Comparison of ENCODE assay signal across 12 cellular contexts in the genomic region with DNA sequence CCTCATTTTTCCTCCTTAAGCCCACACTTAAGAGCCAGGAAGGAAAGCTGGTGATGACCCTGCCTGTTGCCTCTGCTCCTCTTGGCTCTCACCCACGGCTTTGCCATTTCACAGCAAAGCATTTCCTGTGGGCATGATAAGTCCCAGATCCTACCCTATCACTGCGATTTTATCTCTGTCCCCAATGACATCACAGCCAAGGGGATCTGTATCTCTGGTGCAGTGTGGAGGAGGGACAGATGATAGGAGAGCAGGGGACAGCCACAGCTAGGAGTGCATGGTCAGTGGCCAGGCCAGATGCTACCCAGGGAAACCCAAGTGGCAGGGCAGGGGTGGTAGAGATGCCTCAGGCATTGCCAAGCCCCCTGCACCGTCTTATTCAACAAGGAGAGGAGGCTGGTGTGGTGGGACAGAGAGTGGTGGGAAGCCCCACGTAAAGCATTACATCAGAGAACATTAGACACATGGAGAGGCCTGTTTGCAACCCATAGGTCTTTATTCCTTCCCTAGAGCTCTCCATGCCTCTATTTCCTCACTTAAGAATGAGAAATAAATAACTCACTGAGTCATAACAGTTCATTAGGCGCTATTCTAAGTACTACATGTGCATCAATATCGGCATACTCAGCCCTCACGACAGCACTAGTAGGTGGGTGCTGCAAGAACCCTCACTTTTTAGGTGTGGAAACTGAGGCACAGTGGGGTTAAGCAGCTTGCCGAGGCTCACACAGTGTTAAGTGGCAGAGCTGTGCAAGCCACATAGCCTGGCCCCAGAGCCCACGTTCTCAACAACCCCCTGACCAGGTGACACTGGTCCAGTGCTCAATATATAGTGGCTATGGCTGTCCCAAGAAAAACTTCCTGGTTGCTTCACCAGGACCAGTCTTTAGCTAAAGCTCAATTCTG. TPM values are rescaled to one million over a fixed set of nuclear protein-coding genes. Genes with fewer than 3 reads are reported as not detected.
A peak's percentile ranks its signal among the peaks of the same experiment; 100 is the strongest.
DNase-seq lines count a peak whose midpoint lies in the region; ATAC-seq and TF ChIP-seq lines count a peak whose summit lies in the region.
"Had no signal": no experiment of that assay in that cellular context is flagged by ENCODE, and none has a peak within 500 bp of the region (broad histone marks: within the 10 kb centered on the region; RNA-seq: fewer than 3 reads in every experiment).

No MANE protein-coding gene starts in this region.

- peak; percentile 48 for TF ChIP-seq RAD21 in SK-N-SH (IDR thresholded peaks at IDR 0.05; ENCODE audit: low read length)

- H3F3A ChIP-seq in SK-N-SH (replicated peaks; ENCODE audit: insufficient read depth), result peaks cover 10% of the 10 kb centered on the region

- ATAC-seq in left cardiac atrium (no peak), aorta (ENCODE audit: low FRiP score) (no peak), GM19452 (IDR thresholded peaks at IDR 0.05; ENCODE audit: unreplicated experiment) (no peak)
- ATAC-seq: mucosa of descending colon had no signal

- no peak for TF ChIP-seq CTCF in SK-N-SH (IDR thresholded peaks at IDR 0.05)
- TF ChIP-seq CTCF in hepatocyte (IDR thresholded peaks at IDR 0.05; ENCODE audit: poor library complexity), result no peak

- H3K9ac ChIP-seq in SK-N-SH, result no peak overlapping the region

- H3K27me3 ChIP-seq in SK-N-SH (ENCODE audit: insufficient read depth), result no peaks in the 10 kb centered on the region
- no peaks in the 10 kb centered on the region for H3K27me3 ChIP-seq in hepatocyte
- H3K27me3 ChIP-seq in aorta (ENCODE audit: control insufficient read depth in 1 of 2, insufficient read depth in 2 of 2, low read length in 1 of 2), result no peaks in the 10 kb centered on the region

- WGBS in SK-N-SH (ENCODE audit: low lambda C conversion rate), result 38% methylated on average over 7 of the region's 9 CpGs
- 78% methylated on average over 9 of the region's 9 CpGs for WGBS in hepatocyte (ENCODE audit: low lambda C conversion rate, missing lambda C conversion rate)
- WGBS in aorta, 2 donors, result 68 to 70% methylated on average over 9 of the region's 9 CpGs

- H3K27ac ChIP-seq in SK-N-SH (ENCODE audit: low read depth in 2 of 2, low read length in 1 of 2) (peak overlapping the region; percentile 45 to 70), hepatocyte (no peak overlapping the region), aorta (ENCODE audit: low read depth in 1 of 2, low read length in 2 of 2) (no peak overlapping the region)

- intact Hi-C loops in cardiac septum (cut with DNase I) (no loop called here), left cardiac atrium (cut with DNase I) (no loop called here), aorta (cut with DNase I) (no loop called here)

- H2AFZ ChIP-seq in SK-N-SH (ENCODE audit: low read depth) (no peak overlapping the region), hepatocyte (no peak overlapping the region)

- H3K9me3 ChIP-seq in SK-N-SH (no peaks in the 10 kb centered on the region), hepatocyte (ENCODE audit: low read depth) (no peaks in the 10 kb centered on the region), aorta (ENCODE audit: control insufficient read depth, low read length) (no peaks in the 10 kb centered on the region)
- H3K9me3 ChIP-seq: mucosa of descending colon had no signal

- H4K20me1 ChIP-seq in SK-N-SH (ENCODE audit: insufficient read depth) (no peaks in the 10 kb centered on the region), hepatocyte (ENCODE audit: insufficient read depth, poor library complexity, severe bottlenecking) (no peaks in the 10 kb centered on the region)

- CTCF ChIA-PET in SK-N-SH (lab: Yijun Ruan, JAX), result interaction anchor here (0.8 to 4.5 kb wide), 7 partner anchors 25 to 363 kb away, joined by 3 to 32 read pairs (median 6); a partner anchor contains a TSS

- H3K4me2 ChIP-seq in SK-N-SH (peak overlapping the region; percentile 93), hepatocyte (peak overlapping the region; percentile 95)

- POLR2A ChIA-PET in SK-N-SH (lab: Yijun Ruan, JAX), result interaction anchor here (0.5 to 1.3 kb wide), 4 partner anchors 18 to 833 kb away, joined by 3 to 5 read pairs (median 3); a partner anchor contains a TSS

- peak; percentile 27 for DNase-seq in cardiac septum (ENCODE audit: low spot score)
- no peak for DNase-seq in left cardiac atrium
- peak; percentile 87 for DNase-seq in SK-N-SH
- no peak for DNase-seq in hepatocyte (ENCODE audit: low spot score)
- DNase-seq in aorta, result peak; percentile 41 to 52
- DNase-seq in DMS153 (lab: John Stamatoyannopoulos, UW), result no peak
- DNase-seq in NOMO-1 treated with DMSO at 0.1 percent for 48 hours (lab: John Stamatoyannopoulos, UW; ENCODE audit: unreplicated experiment), result no peak
- DNase-seq: activated CD4-positive, alpha-beta T cell treated with anti-CD3 and anti-CD28 coated beads for 1 hour; amniotic stem cell; stimulated activated CD4-positive, alpha-beta T cell treated with anti-CD3 and anti-CD28 coated beads, Interleukin-1b, Interleukin-23, amount 100 ng/mL, for 48 hours had no signal

- no peaks in the 10 kb centered on the region for H3K9me2 ChIP-seq in SK-N-SH
- H3K9me2 ChIP-seq in hepatocyte (replicated peaks; ENCODE audit: insufficient read depth), result no peaks in the 10 kb centered on the region

- H3K79me2 ChIP-seq in SK-N-SH (ENCODE audit: insufficient read depth) (peaks cover 60% of the 10 kb centered on the region), hepatocyte (peaks cover 53% of the 10 kb centered on the region)

- H3K4me1 ChIP-seq in SK-N-SH (ENCODE audit: control insufficient read depth in 1 of 2, insufficient read depth in 2 of 2, low read depth in 1 of 2, low read length in 1 of 2), result peaks cover 37 to 52% of the 10 kb centered on the region in 2 experiments
- peaks cover 32% of the 10 kb centered on the region for H3K4me1 ChIP-seq in hepatocyte (ENCODE audit: insufficient read depth)
- H3K4me1 ChIP-seq in aorta (ENCODE audit: control insufficient read depth in 1 of 2, insufficient read depth in 2 of 2, low read length in 2 of 2), result no peaks in the 10 kb centered on the region

- peak overlapping the region in 1 of 2 experiments; percentile 30; a peak in 2 of 4 replicates for H3K4me3 ChIP-seq in SK-N-SH (ENCODE audit: low read depth in 2 of 2, low read length in 1 of 2)
- H3K4me3 ChIP-seq in hepatocyte, result no peak overlapping the region
- H3K4me3 ChIP-seq in aorta (ENCODE audit: low read length in 2 of 2), result no peak overlapping the region
- H3K4me3 ChIP-seq: mucosa of descending colon had no signal

- H3K36me3 ChIP-seq in SK-N-SH (replicated peaks in 1 of 2; ENCODE audit: control insufficient read depth in 1 of 2, insufficient read depth in 2 of 2, low read length in 1 of 2) (no peaks in the 10 kb centered on the region), hepatocyte (replicated peaks; ENCODE audit: insufficient read depth, low read depth) (no peaks in the 10 kb centered on the region), aorta (ENCODE audit: control insufficient read depth in 1 of 2, insufficient read depth in 2 of 2, low read length in 1 of 2) (no peaks in the 10 kb centered on the region)

- peak; percentile 72 to 98; a peak in 3 of 4 replicates for TF ChIP-seq EP300 in SK-N-SH (IDR thresholded peaks at IDR 0.05; ENCODE audit: borderline replicate concordance in 1 of 2, low read depth in 1 of 2, low read length in 1 of 2)

TF ChIP-seq in SK-N-SH, 30 proteins besides CTCF, POLR2A, EP300 and RAD21 (continues in another document):
- TF ChIP-seq, protein P1, sequence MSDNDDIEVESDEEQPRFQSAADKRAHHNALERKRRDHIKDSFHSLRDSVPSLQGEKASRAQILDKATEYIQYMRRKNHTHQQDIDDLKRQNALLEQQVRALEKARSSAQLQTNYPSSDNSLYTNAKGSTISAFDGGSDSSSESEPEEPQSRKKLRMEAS (IDR thresholded peaks at IDR 0.05; ENCODE audit: low read depth), result 0 out of 2 replicates have a peak, but pooled peaks have one; percentile 40
- TF ChIP-seq JUND (IDR thresholded peaks at IDR 0.05) (peak; percentile 66; the same call in 1 of the 2 replicates), EZH2phosphoT487 (IDR thresholded peaks at IDR 0.05; ENCODE audit: borderline replicate concordance, low read depth) (no peak), FOXM1 (IDR thresholded peaks at IDR 0.05; ENCODE audit: low read depth) (no peak)

RNA-seq across cellular contexts. Expression of a gene that starts 4.6 kb away (rescaled TPM):
- total RNA-seq in cardiac septum (45.6 TPM), left cardiac atrium (10 to 100 TPM; 33.3 to 34.6 TPM), hepatocyte (10.1 and 14.2 TPM in 2 replicates), aorta (10 to 100 TPM; 22.2 to 32.1 TPM)
- polyA plus RNA-seq in SK-N-SH (2012; rRNA removed) (6.2 and 6.7 TPM in 2 replicates), hepatocyte (23.7 and 32.7 TPM in 2 replicates), aorta (10 to 100 TPM in 1 of 2 donors, 1 to 10 TPM in 1; 7.3 to 20.9 TPM)
- polyA plus RNA-seq in SK-N-SH (2012; cell fraction: cytosol; rRNA removed), result 2.8 and 4.4 TPM in 2 replicates
- 15.1 and 17.2 TPM in 2 replicates for polyA plus RNA-seq in SK-N-SH (2012; cell fraction: nucleus; rRNA removed)

RNA-seq across cellular contexts. Expression of a gene that starts 16.4 kb away (rescaled TPM):
- total RNA-seq in cardiac septum (not detected), left cardiac atrium (not detected), hepatocyte (114 and 128 TPM in 2 replicates), aorta (under 1 TPM; 0.33 to 0.65 TPM)
- polyA plus RNA-seq in SK-N-SH (2012; rRNA removed) (not detected in 2 replicates), hepatocyte (67.4 and 109 TPM in 2 replicates), aorta (1 to 10 TPM; 1.1 to 2.5 TPM)
- not detected in 2 replicates for polyA plus RNA-seq in SK-N-SH (2012; cell fraction: cytosol; rRNA removed)
- not detected in 2 replicates for polyA plus RNA-seq in SK-N-SH (2012; cell fraction: nucleus; rRNA removed)
- total RNA-seq: mucosa of descending colon had no signal

RNA-seq across cellular contexts. Expression of a gene that starts 48.9 kb away (rescaled TPM):
- 5.7 TPM for total RNA-seq in cardiac septum
- 1 to 10 TPM; 4.0 to 5.2 TPM for total RNA-seq in left cardiac atrium
- polyA plus RNA-seq in SK-N-SH (2012; rRNA removed), result 7.5 and 8.6 TPM in 2 replicates
- polyA plus RNA-seq in SK-N-SH (2012; cell fraction: cytosol; rRNA removed), result 5.0 and 6.0 TPM in 2 replicates
- 20.0 and 30.2 TPM in 2 replicates for polyA plus RNA-seq in SK-N-SH (2012; cell fraction: nucleus; rRNA removed)
- 0.84 and 1.4 TPM in 2 replicates for total RNA-seq in hepatocyte
- polyA plus RNA-seq in hepatocyte, result 4.0 and 8.4 TPM in 2 replicates
- total RNA-seq in aorta, result 1 to 10 TPM; 3.7 to 5.4 TPM
- 10 to 100 TPM in 1 of 2 donors, 1 to 10 TPM in 1; 1.0 to 16.2 TPM for polyA plus RNA-seq in aorta

RNA-seq across cellular contexts. Expression of a gene that starts 49.8 kb away (rescaled TPM):
- 1.7 TPM for total RNA-seq in cardiac septum
- total RNA-seq in left cardiac atrium, result 1 to 10 TPM; 2.1 to 3.1 TPM
- 3.9 and 5.0 TPM in 2 replicates for polyA plus RNA-seq in SK-N-SH (2012; rRNA removed)
- 0.46 and 0.96 TPM in 2 replicates for polyA plus RNA-seq in SK-N-SH (2012; cell fraction: cytosol; rRNA removed)
- polyA plus RNA-seq in SK-N-SH (2012; cell fraction: nucleus; rRNA removed), result 57.9 and 78.4 TPM in 2 replicates
- total RNA-seq in hepatocyte, result 1.2 and 4.0 TPM in 2 replicates
- 0.80 and 1.3 TPM in 2 replicates for polyA plus RNA-seq in hepatocyte
- total RNA-seq in aorta, result 1 to 10 TPM; 3.5 to 8.8 TPM
- polyA plus RNA-seq in aorta, result 1 to 10 TPM in 1 of 2 donors, under 1 TPM in 1; 0.61 to 1.5 TPM

RNA-seq across cellular contexts. Expression of a gene that starts 56.7 kb away (rescaled TPM):
- total RNA-seq in cardiac septum, result 127 TPM
- 100 to 1,000 TPM; 131 to 138 TPM for total RNA-seq in left cardiac atrium
- 493 and 565 TPM in 2 replicates for polyA plus RNA-seq in SK-N-SH (2012; rRNA removed)
- 608 and 661 TPM in 2 replicates for polyA plus RNA-seq in SK-N-SH (2012; cell fraction: cytosol; rRNA removed)
- 171 and 252 TPM in 2 replicates for polyA plus RNA-seq in SK-N-SH (2012; cell fraction: nucleus; rRNA removed)
- total RNA-seq in hepatocyte, result 127 and 197 TPM in 2 replicates
- polyA plus RNA-seq in hepatocyte, result 211 and 240 TPM in 2 replicates
- 10 to 100 TPM; 74.8 to 75.5 TPM for total RNA-seq in aorta
- polyA plus RNA-seq in aorta, result 100 to 1,000 TPM; 213 to 236 TPM

Comparison
In these comparisons a context has a peak if more than half of its experiments do, and no peak if none do; other contexts are left out.
1. DNase-seq: peak in cardiac septum (single experiment), SK-N-SH (single experiment) and aorta (2 of 2); none in left cardiac atrium (single experiment), hepatocyte (single experiment), DMS153 (single experiment) and NOMO-1 treated with DMSO at 0.1 percent for 48 hours (single experiment).
2. H3K27ac ChIP-seq: peak in SK-N-SH (2 of 2); none in hepatocyte (single experiment) and aorta (0 of 2).
3. RNA of a gene that starts 16.4 kb away (total RNA-seq): 114 to 128 TPM in hepatocyte; 0.33 to 0.65 TPM in aorta, not detected in cardiac septum (single experiment) and not detected in left cardiac atrium; every median in the first group is over 10 times any median in the second.